ENCODE assay signal across 16 cellular contexts in the genomic region with DNA sequence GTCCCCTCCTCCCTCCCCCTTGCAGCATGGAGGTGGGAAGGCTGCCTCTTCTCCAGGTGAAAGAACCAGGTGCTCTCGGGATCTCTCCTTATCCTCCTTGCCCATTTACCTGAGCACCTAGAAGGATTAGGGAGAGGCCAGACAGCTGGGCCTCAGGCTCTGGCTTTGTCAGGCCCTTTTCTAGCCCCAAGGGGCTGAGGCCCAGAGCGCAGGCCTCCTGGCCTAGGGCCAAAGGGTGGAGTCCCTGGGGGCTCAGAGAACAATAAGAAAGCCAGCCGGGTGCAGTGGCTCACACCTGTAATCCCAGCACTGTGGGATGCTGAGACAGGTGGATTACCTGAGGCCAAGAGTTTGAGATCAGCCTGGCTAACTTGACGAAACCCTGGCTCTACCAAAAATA. TPM values are rescaled to one million over a fixed set of nuclear protein-coding genes. Genes with fewer than 3 reads are reported as not detected.
DNase-seq lines count a peak whose midpoint lies in the region; ATAC-seq and TF ChIP-seq lines count a peak whose summit lies in the region.
"Had no signal": no experiment of that assay in that cellular context is flagged by ENCODE, and none has a peak within 500 bp of the region (broad histone marks: within the 10 kb centered on the region; RNA-seq: fewer than 3 reads in every experiment).

No MANE protein-coding gene starts in this region.

- no peaks in the 10 kb centered on the region for H3K9me2 ChIP-seq in OCI-LY7 (ENCODE audit: insufficient read depth, low read length)

- H3K23ac ChIP-seq in neuronal stem cell (ENCODE audit: low read depth, low read length, poor library complexity), result no peak overlapping the region

- no peak overlapping the region for H4K91ac ChIP-seq in neuronal stem cell (ENCODE audit: low read depth, low read length, poor library complexity)

- DNase-seq in DMS79 treated with DMSO at 0.1 percent for 48 hours (lab: John Stamatoyannopoulos, UW) (peak; percentile 22), DMS79 (lab: John Stamatoyannopoulos, UW) (no peak), cardiac muscle cell (ENCODE audit: low read depth in 1 of 2, low spot score in 1 of 2) (no peak), heart left ventricle (no peak), OCI-LY7 (ENCODE audit: low spot score) (peak; percentile 65), neuronal stem cell (ENCODE audit: low spot score) (no peak)
- DNase-seq: NCI-H1048, NCI-H2081, NCI-H446 treated with DMSO at 0.1 percent for 48 hours, NCI-H774 had no signal

- H3K27ac ChIP-seq in cardiac muscle cell (peak overlapping the region; percentile 92), heart left ventricle (peak overlapping the region in 4 of 12 donors; percentile 12 to 68 (median 42)), OCI-LY7 (ENCODE audit: low read depth, low read length, poor library complexity, severe bottlenecking) (peak overlapping the region; percentile 35), neuronal stem cell (replicated peaks; ENCODE audit: low read length) (no peak overlapping the region)
- H3K27ac ChIP-seq: GM23248, HL-60, SJSA1 had no signal

- POLR2A ChIA-PET in OCI-LY7 (lab: Charles Lee), result no interaction called here

- 58 to 65% (median 61%) methylated on average over 4 of the region's 4 CpGs for WGBS in heart left ventricle, 4 donors
- no CpG with 5 or more reads among the region's 4 CpGs for WGBS in neuronal stem cell (ENCODE audit: extremely low coverage in 2 of 2, insufficient read length in 2 of 2, insufficient replicate concordance in 1 of 2), 2 donors

- H2AFZ ChIP-seq in OCI-LY7 (ENCODE audit: low read length) (peak overlapping the region; percentile 40; the same call in 1 of the 2 replicates), neuronal stem cell (ENCODE audit: low read length) (no peak overlapping the region)
- H2AFZ ChIP-seq: GM23248 had no signal

- TF ChIP-seq POLR2A in heart left ventricle (IDR thresholded peaks at IDR 0.05), result no peak

- H3K36me3 ChIP-seq in cardiac muscle cell (no peaks in the 10 kb centered on the region), heart left ventricle (no peaks in the 10 kb centered on the region), OCI-LY7 (ENCODE audit: insufficient read depth, low read length) (no peaks in the 10 kb centered on the region; the same call in 1 of the 2 replicates), neuronal stem cell (replicated peaks in 1 of 2; ENCODE audit: control insufficient read depth in 2 of 2, insufficient read depth in 2 of 2, low read length in 2 of 2) (no peaks in the 10 kb centered on the region)
- H3K36me3 ChIP-seq: SJSA1 had no signal

- H2BK15ac ChIP-seq in neuronal stem cell (ENCODE audit: low read length), result no peak overlapping the region

- H3K9me3 ChIP-seq in cardiac muscle cell (ENCODE audit: low read depth), result no peaks in the 10 kb centered on the region
- peaks cover 0 to 13% (median 4%) of the 10 kb centered on the region in 12 donors for H3K9me3 ChIP-seq in heart left ventricle
- H3K9me3 ChIP-seq in OCI-LY7 (ENCODE audit: low read length), result peaks cover 5% of the 10 kb centered on the region; the same call in 1 of the 2 replicates
- peaks cover 10 to 12% of the 10 kb centered on the region in 2 donors for H3K9me3 ChIP-seq in neuronal stem cell (replicated peaks in 1 of 2; ENCODE audit: control insufficient read depth in 2 of 2, insufficient read depth in 1 of 2, low read depth in 1 of 2, low read length in 2 of 2)

- H3K79me1 ChIP-seq in neuronal stem cell (ENCODE audit: low read depth, low read length), result peaks cover 2% of the 10 kb centered on the region

- no peak overlapping the region for H4K8ac ChIP-seq in neuronal stem cell (ENCODE audit: low read depth, low read length)

- no peak overlapping the region for H3K4me3 ChIP-seq in cardiac muscle cell
- no peak overlapping the region for H3K4me3 ChIP-seq in heart left ventricle
- no peak overlapping the region for H3K4me3 ChIP-seq in OCI-LY7 (ENCODE audit: low read depth, low read length, poor library complexity, severe bottlenecking)
- H3K4me3 ChIP-seq in neuronal stem cell (ENCODE audit: low read length in 2 of 2), result no peak overlapping the region
- H3K4me3 ChIP-seq: GM23248, SJSA1 had no signal

- no peak overlapping the region for H3K14ac ChIP-seq in neuronal stem cell (ENCODE audit: low read length)

- peak overlapping the region; percentile 1 for H2BK5ac ChIP-seq in neuronal stem cell (ENCODE audit: low read length)

- no peak overlapping the region for H2BK12ac ChIP-seq in neuronal stem cell (ENCODE audit: low read length)

- TF ChIP-seq CTCF in cardiac muscle cell (IDR thresholded peaks at IDR 0.05; ENCODE audit: low read depth, low read length) (no peak), heart left ventricle (IDR thresholded peaks at IDR 0.05) (no peak), OCI-LY7 (conservative IDR thresholded peaks at IDR 0.05; ENCODE audit: low read length) (no peak)

- H2BK120ac ChIP-seq in neuronal stem cell (ENCODE audit: low read depth, low read length), result no peak overlapping the region

- no peak overlapping the region for H2AK5ac ChIP-seq in neuronal stem cell (ENCODE audit: low read depth, low read length)

- peak overlapping the region; percentile 51 for H3K18ac ChIP-seq in neuronal stem cell (ENCODE audit: low read length)

- H3K4me2 ChIP-seq in OCI-LY7 (ENCODE audit: low read length) (peak overlapping the region; percentile 51), neuronal stem cell (ENCODE audit: insufficient read depth, low read length, poor library complexity, severe bottlenecking) (no peak overlapping the region)

- H3K4me1 ChIP-seq in cardiac muscle cell (ENCODE audit: low read depth) (peaks cover 36% of the 10 kb centered on the region), heart left ventricle (peaks cover 0 to 27% (median 10%) of the 10 kb centered on the region in 12 donors), OCI-LY7 (ENCODE audit: insufficient read depth, low read length, poor library complexity, severe bottlenecking) (peaks cover 32% of the 10 kb centered on the region), neuronal stem cell (ENCODE audit: control insufficient read depth in 2 of 2, insufficient read depth in 1 of 2, low read depth in 1 of 2, low read length in 2 of 2) (peaks cover 0 to 5% of the 10 kb centered on the region in 2 donors)
- H3K4me1 ChIP-seq: SJSA1 had no signal

- BruUV-seq in OCI-LY7 (replicated peaks; lab: Mats Ljungman, UMichigan), result no TSS peak

- ATAC-seq in heart left ventricle (no peak), GM19463 (IDR thresholded peaks at IDR 0.05; ENCODE audit: unreplicated experiment) (no peak), GM18909 (IDR thresholded peaks at IDR 0.05; ENCODE audit: poor library complexity, unreplicated experiment) (no peak)

- intact Hi-C loops in heart left ventricle (cut with DNase I) (loop anchor here in 2 of 10 donors (5.0 to 10.0 kb wide), 2 partner anchors 230 to 432 kb away; no protein-coding TSS in a partner anchor), OCI-LY7 (cut with micrococcal nuclease; ENCODE audit: unreplicated experiment) (no loop called here)

- no peak overlapping the region for H3K9ac ChIP-seq in neuronal stem cell (ENCODE audit: low read depth, low read length, poor library complexity)
- H3K9ac ChIP-seq: GM23248 had no signal

- H3K79me2 ChIP-seq in OCI-LY7 (ENCODE audit: insufficient read depth, low read depth, low read length), result no peaks in the 10 kb centered on the region

- no peak overlapping the region for H3K4ac ChIP-seq in neuronal stem cell (ENCODE audit: low read length)

- H3K27me3 ChIP-seq in cardiac muscle cell (no peaks in the 10 kb centered on the region), heart left ventricle (no peaks in the 10 kb centered on the region), neuronal stem cell (ENCODE audit: control insufficient read depth in 3 of 3, insufficient read depth in 3 of 3, low read depth in 1 of 3, low read length in 3 of 3) (no peaks in the 10 kb centered on the region)
- H3K27me3 ChIP-seq: SJSA1 had no signal

- H4K20me1 ChIP-seq in OCI-LY7 (ENCODE audit: insufficient read depth, low read length), result no peaks in the 10 kb centered on the region

- CTCF ChIA-PET in OCI-LY7 (lab: Charles Lee; ENCODE audit: unreplicated experiment), result no interaction called here

RNA-seq across cellular contexts. Expression of a gene that starts 5.4 kb away (rescaled TPM):
- total RNA-seq in cardiac muscle cell (29.9 and 38.2 TPM in 2 replicates), heart left ventricle (10 to 100 TPM in 4 of 9 donors, 1 to 10 TPM in 5; 4.4 to 13.2 (median 8.4) TPM), OCI-LY7 (2022) (7.1 and 9.9 TPM in 2 replicates)
- polyA plus RNA-seq in cardiac muscle cell (33.0 and 42.3 TPM in 2 replicates), heart left ventricle (1 to 10 TPM; 4.7 to 5.2 TPM)
- 5.5 and 5.8 TPM in 2 replicates for total RNA-seq in OCI-LY7 (2014; rRNA removed; shearing (Covaris generic))
- polyA plus RNA-seq in neuronal stem cell (2013, experiment 1 of 2), result 18.5 TPM
- polyA plus RNA-seq in neuronal stem cell (2013, experiment 2 of 2), result 17.6 TPM

RNA-seq across cellular contexts. Expression of a gene that starts 16.0 kb away (rescaled TPM):
- total RNA-seq in cardiac muscle cell (21.0 and 41.7 TPM in 2 replicates), heart left ventricle (under 1 TPM in 2 of 9 donors, not detected in 7; 0.23 to 0.88 TPM), OCI-LY7 (2022) (67.6 and 88.4 TPM in 2 replicates)
- polyA plus RNA-seq in cardiac muscle cell (34.6 and 65.4 TPM in 2 replicates), heart left ventricle (under 1 TPM; 0.28 to 0.65 TPM)
- total RNA-seq in OCI-LY7 (2014; rRNA removed; shearing (Covaris generic)), result 104 and 143 TPM in 2 replicates
- 1.3 TPM for polyA plus RNA-seq in neuronal stem cell (2013, experiment 1 of 2)
- polyA plus RNA-seq in neuronal stem cell (2013, experiment 2 of 2), result 1.0 TPM
- total RNA-seq: GM23248, RPMI7951 had no signal
- polyA plus RNA-seq: GM23248 had no signal

RNA-seq across cellular contexts. Expression of a gene that starts 48.6 kb away (rescaled TPM):
- 42.2 and 47.1 TPM in 2 replicates for total RNA-seq in cardiac muscle cell
- 44.3 and 46.8 TPM in 2 replicates for polyA plus RNA-seq in cardiac muscle cell
- total RNA-seq in heart left ventricle, result 10 to 100 TPM; 13.4 to 31.1 (median 15.7) TPM
- polyA plus RNA-seq in heart left ventricle, result 10 to 100 TPM; 13.4 to 32.6 TPM
- total RNA-seq in OCI-LY7 (2014; rRNA removed; shearing (Covaris generic)), result 28.4 and 30.6 TPM in 2 replicates
- total RNA-seq in OCI-LY7 (2022), result 23.1 and 33.2 TPM in 2 replicates
- 14.6 TPM for polyA plus RNA-seq in neuronal stem cell (2013, experiment 1 of 2)
- polyA plus RNA-seq in neuronal stem cell (2013, experiment 2 of 2), result 12.4 TPM

RNA-seq across cellular contexts. Expression of a gene that starts 56.8 kb away (rescaled TPM):
- total RNA-seq in cardiac muscle cell (28.9 and 59.0 TPM in 2 replicates), heart left ventricle (100 to 1,000 TPM in 7 of 9 donors, 10 to 100 TPM in 2; 69.0 to 335 (median 112) TPM), OCI-LY7 (2022) (55.5 and 69.9 TPM in 2 replicates)
- polyA plus RNA-seq in cardiac muscle cell (20.3 and 52.2 TPM in 2 replicates), heart left ventricle (100 to 1,000 TPM; 218 TPM)
- total RNA-seq in OCI-LY7 (2014; rRNA removed; shearing (Covaris generic)), result 47.1 and 59.6 TPM in 2 replicates
- 13.7 TPM for polyA plus RNA-seq in neuronal stem cell (2013, experiment 1 of 2)
- 13.8 TPM for polyA plus RNA-seq in neuronal stem cell (2013, experiment 2 of 2)

Comparison
In these comparisons a context has a peak if more than half of its experiments do, and no peak if none do; other contexts are left out.
1. DNase-seq: peak in DMS79 treated with DMSO at 0.1 percent for 48 hours (single experiment) and OCI-LY7 (single experiment); none in DMS79 (single experiment), cardiac muscle cell (0 of 2), heart left ventricle (0 of 5) and neuronal stem cell (single experiment).
2. RNA of a gene that starts 16.0 kb away (total RNA-seq): 67.6 to 143 TPM in OCI-LY7 and 21.0 to 41.7 TPM in cardiac muscle cell; 0.23 to 0.88 TPM in heart left ventricle; every median in the first group is over 10 times any median in the second.